8 cellular contexts compared by ENCODE assay signal in the genomic region with DNA sequence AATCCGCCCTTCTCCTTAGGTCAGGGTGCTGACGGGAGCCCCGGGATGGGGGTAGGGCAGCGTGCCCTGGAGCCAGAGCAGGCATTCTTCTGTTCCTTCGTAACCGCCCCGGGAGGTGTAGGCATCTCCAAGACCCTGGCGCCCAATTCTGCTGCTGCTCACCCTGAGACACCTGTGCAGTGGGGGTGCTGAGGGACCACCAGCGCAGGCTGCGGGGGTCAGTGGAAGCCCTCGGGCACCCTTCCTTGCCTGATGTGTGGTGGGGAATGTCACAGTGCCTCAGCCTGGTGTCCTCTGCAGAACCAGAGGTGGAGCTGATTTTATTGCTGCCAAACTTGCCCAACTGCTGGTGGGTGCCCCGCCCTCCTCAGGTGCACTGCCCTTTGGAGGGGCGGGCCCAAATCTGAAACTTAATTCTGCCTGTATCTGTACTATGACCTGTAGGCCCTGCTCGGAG. TPM values are rescaled to one million over a fixed set of nuclear protein-coding genes. Genes with fewer than 3 reads are reported as not detected.
DNase-seq lines count a peak whose midpoint lies in the region; ATAC-seq and TF ChIP-seq lines count a peak whose summit lies in the region.

No MANE protein-coding gene starts in this region.

- H3K4me1 ChIP-seq in CD4-positive, CD25-positive, alpha-beta regulatory T cell (ENCODE audit: control insufficient read depth, insufficient read depth, low read length, poor library complexity, severe bottlenecking): peaks cover 100% of the 10 kb centered on the region
- H3K4me1 ChIP-seq in IMR-90 (ENCODE audit: control insufficient read depth, insufficient read depth, low read length): peaks cover 24% of the 10 kb centered on the region
- peaks cover 72 to 80% of the 10 kb centered on the region in 2 donors for H3K4me1 ChIP-seq in mucosa of rectum (ENCODE audit: control insufficient read depth in 2 of 2, insufficient read depth in 2 of 2, low read length in 2 of 2)
- peaks cover 21% of the 10 kb centered on the region for H3K4me1 ChIP-seq in prostate gland (replicated peaks)

- peaks cover 12 to 94% (median 56%) of the 10 kb centered on the region in 4 donors for H3K4me1 Mint-ChIP-seq in CD4-positive, CD25-positive, alpha-beta regulatory T cell

- no peak overlapping the region; a peak in 1 of 4 replicates for H4K8ac ChIP-seq in IMR-90 (ENCODE audit: low read depth in 2 of 2, low read length in 2 of 2)

- DNase-seq in CD4-positive, CD25-positive, alpha-beta regulatory T cell: peak in 1 of 3 donors; percentile 79
- DNase-seq in IMR-90 (no peak), COLO668 (lab: John Stamatoyannopoulos, UW; ENCODE audit: unreplicated experiment) (no peak), prostate gland (ENCODE audit: low spot score) (no peak), NCI-H1694 treated with DMSO at 0.1 percent for 48 hours (lab: John Stamatoyannopoulos, UW) (no peak), NCI-H2171 treated with DMSO at 0.1 percent for 48 hours (lab: John Stamatoyannopoulos, UW) (no peak)

- no peak overlapping the region for H4K5ac ChIP-seq in IMR-90 (ENCODE audit: low read depth, low read length)

- dilution Hi-C loops in IMR-90 (cut with HindIII; ENCODE audit: low sequenced_read_pairs, unreplicated experiment): no loop called here

- H2AK5ac ChIP-seq in IMR-90 (ENCODE audit: low read depth, low read length): no peak overlapping the region

- no peaks in the 10 kb centered on the region for H3K9me3 Mint-ChIP-seq in CD4-positive, CD25-positive, alpha-beta regulatory T cell

- H3K4ac ChIP-seq in IMR-90 (ENCODE audit: low read depth, low read length): no peak overlapping the region

- H4K91ac ChIP-seq in IMR-90 (ENCODE audit: insufficient read depth, low read depth, low read length): no peak overlapping the region

- H4K20me1 ChIP-seq in IMR-90 (ENCODE audit: insufficient read depth, low read length): peaks cover 89% of the 10 kb centered on the region

- peaks cover 19 to 89% of the 10 kb centered on the region in 2 experiments for H3K79me1 ChIP-seq in IMR-90 (ENCODE audit: low read depth in 1 of 2, low read length in 2 of 2)

- POLR2A ChIA-PET in IMR-90 (lab: Charles Lee; ENCODE audit: unreplicated experiment): no interaction called here

- H3K36me3 ChIP-seq in CD4-positive, CD25-positive, alpha-beta regulatory T cell (ENCODE audit: control insufficient read depth, insufficient read depth, low read length): no peaks in the 10 kb centered on the region
- H3K36me3 ChIP-seq in IMR-90 (ENCODE audit: control insufficient read depth, insufficient read depth, low read length) (peaks cover 2% of the 10 kb centered on the region; the same call in 1 of the 2 replicates), mucosa of rectum (ENCODE audit: control insufficient read depth in 2 of 2, insufficient read depth in 2 of 2, low read length in 2 of 2) (peaks cover 7 to 14% of the 10 kb centered on the region in 2 donors), prostate gland (no peaks in the 10 kb centered on the region)

- ATAC-seq in CD4-positive, CD25-positive, alpha-beta regulatory T cell (ENCODE audit: low read depth in 2 of 2): no peak
- ATAC-seq in IMR-90 (ENCODE audit: low read depth): no peak

- TF ChIP-seq RAD21 in IMR-90 (IDR thresholded peaks at IDR 0.05; ENCODE audit: low read length): no peak

- TF ChIP-seq CTCF in IMR-90 (conservative IDR thresholded peaks at IDR 0.05; ENCODE audit: low read depth, low read length) (no peak), prostate gland (IDR thresholded peaks at IDR 0.05) (no peak)

- CTCF ChIA-PET in IMR-90 (lab: Yijun Ruan, JAX): interaction anchor here (0.7 kb wide), 1 partner anchor 289 kb away, joined by 3 read pairs; no protein-coding TSS in a partner anchor

- H3K27me3 Mint-ChIP-seq in CD4-positive, CD25-positive, alpha-beta regulatory T cell: peaks cover 9% of the 10 kb centered on the region

- in situ Hi-C loops in IMR-90 (cut with MboI; ENCODE audit: low sequenced_read_pairs): no loop called here

- TF ChIP-seq POLR2A in IMR-90 (IDR thresholded peaks at IDR 0.05; ENCODE audit: low read depth, low read length): no peak
- no peak for TF ChIP-seq POLR2A in prostate gland (IDR thresholded peaks at IDR 0.05)

- no peaks in the 10 kb centered on the region for H3K9me3 ChIP-seq in CD4-positive, CD25-positive, alpha-beta regulatory T cell (ENCODE audit: control insufficient read depth in 2 of 2, low read length in 2 of 2)
- H3K9me3 ChIP-seq in IMR-90 (ENCODE audit: control insufficient read depth, insufficient read depth, low read length) (no peaks in the 10 kb centered on the region), mucosa of rectum (ENCODE audit: control insufficient read depth in 2 of 2, low read length in 2 of 2) (no peaks in the 10 kb centered on the region), prostate gland (no peaks in the 10 kb centered on the region)

- no TSS peak for BruUV-seq in IMR-90 (replicated peaks; lab: Mats Ljungman, UMichigan)

- H3K56ac ChIP-seq in IMR-90 (ENCODE audit: extremely low read depth, insufficient read depth, low read length): no peak overlapping the region

- H3K14ac ChIP-seq in IMR-90 (replicated peaks; ENCODE audit: low read depth, low read length): no peak overlapping the region

- H3K4me3 ChIP-seq in CD4-positive, CD25-positive, alpha-beta regulatory T cell (ENCODE audit: low read depth, low read length): peak overlapping the region; percentile 85
- H3K4me3 ChIP-seq in IMR-90 (ENCODE audit: insufficient read depth, low read depth, low read length) (no peak overlapping the region), mucosa of rectum (ENCODE audit: low read length in 2 of 2) (peak overlapping the region; percentile 49 to 60), prostate gland (no peak overlapping the region)

- H3K27ac ChIP-seq in CD4-positive, CD25-positive, alpha-beta regulatory T cell (ENCODE audit: insufficient read depth, low read length, poor library complexity, severe bottlenecking): peak overlapping the region; percentile 95
- H3K27ac ChIP-seq in IMR-90 (ENCODE audit: insufficient read depth, low read length) (no peak overlapping the region), adipose tissue (ENCODE audit: low read depth, low read length) (peak overlapping the region; percentile 12), mucosa of rectum (ENCODE audit: low read depth in 2 of 2, low read length in 2 of 2) (peak overlapping the region; percentile 79 to 86), prostate gland (peak overlapping the region in 1 of 2 donors; percentile 38)

- no peak overlapping the region for H2BK20ac ChIP-seq in IMR-90 (ENCODE audit: low read depth, low read length)

- peak overlapping the region; percentile 89 to 98 (median 94) for H3K4me3 Mint-ChIP-seq in CD4-positive, CD25-positive, alpha-beta regulatory T cell

- WGBS in IMR-90 (ENCODE audit: extremely low coverage in 2 of 2, insufficient read length in 1 of 2), 2 experiments: 84% methylated on average over 7 of the region's 14 CpGs; no CpG with 5 or more reads in 1 of the 2 experiments
- WGBS in adipose tissue, 3 donors: 44 to 54% (median 46%) methylated on average over 14 of the region's 14 CpGs
- WGBS in prostate gland: 45% methylated on average over 13 of the region's 14 CpGs

- no peak overlapping the region for H2BK5ac ChIP-seq in IMR-90 (ENCODE audit: low read depth, low read length, poor library complexity, severe bottlenecking)

- peaks cover 45% of the 10 kb centered on the region for H3K9me1 ChIP-seq in IMR-90 (ENCODE audit: insufficient read depth, low read length)

- H3K9ac ChIP-seq in IMR-90 (ENCODE audit: low read depth, low read length): no peak overlapping the region
- H3K9ac ChIP-seq in mucosa of rectum (ENCODE audit: low read depth in 1 of 2, low read length in 2 of 2): peak overlapping the region; percentile 63 to 76

- H2BK120ac ChIP-seq in IMR-90 (ENCODE audit: low read depth, low read length): no peak overlapping the region

- H3K4me2 ChIP-seq in IMR-90 (ENCODE audit: low read depth, low read length): no peak overlapping the region

- no peaks in the 10 kb centered on the region for H3K27me3 ChIP-seq in CD4-positive, CD25-positive, alpha-beta regulatory T cell (ENCODE audit: control insufficient read depth, insufficient read depth, low read length)
- H3K27me3 ChIP-seq in IMR-90 (ENCODE audit: control insufficient read depth, insufficient read depth, low read length) (no peaks in the 10 kb centered on the region), mucosa of rectum (ENCODE audit: control insufficient read depth in 2 of 2, insufficient read depth in 2 of 2, low read length in 2 of 2) (no peaks in the 10 kb centered on the region), prostate gland (replicated peaks; ENCODE audit: insufficient read depth) (no peaks in the 10 kb centered on the region)

- intact Hi-C loops in IMR-90 (cut with micrococcal nuclease): no loop called here
- intact Hi-C loops in prostate gland (cut with DNase I): no loop called here

- H3K27ac Mint-ChIP-seq in CD4-positive, CD25-positive, alpha-beta regulatory T cell: peak overlapping the region; percentile 97 to 100 (median 99)

- peak overlapping the region; percentile 41; the same call in 1 of the 2 replicates for H3K23ac ChIP-seq in IMR-90 (ENCODE audit: low read depth, low read length)

- H2BK15ac ChIP-seq in IMR-90 (ENCODE audit: low read depth, low read length): no peak overlapping the region

- H3K18ac ChIP-seq in IMR-90 (ENCODE audit: low read depth, low read length): no peak overlapping the region

- no peak overlapping the region for H2AFZ ChIP-seq in IMR-90 (replicated peaks; ENCODE audit: low read length, poor library complexity)

- H3K36me3 Mint-ChIP-seq in CD4-positive, CD25-positive, alpha-beta regulatory T cell: peaks cover 20% of the 10 kb centered on the region

- no peak overlapping the region for H2AK9ac ChIP-seq in IMR-90 (replicated peaks; ENCODE audit: low read depth, low read length, poor library complexity)

RNA-seq across cellular contexts. Expression of a gene that starts 7.3 kb away (rescaled TPM):
- total RNA-seq in CD4-positive, CD25-positive, alpha-beta regulatory T cell: 257 TPM
- polyA plus RNA-seq in CD4-positive, CD25-positive, alpha-beta regulatory T cell: 100 to 1,000 TPM; 131 to 151 (median 141) TPM
- total RNA-seq in IMR-90 (2012; rRNA removed): 10.8 and 13.6 TPM in 2 replicates
- 42.5 and 54.0 TPM in 2 replicates for polyA plus RNA-seq in IMR-90 (2012; rRNA removed)
- 33.3 and 58.6 TPM in 2 replicates for polyA plus RNA-seq in IMR-90 (2012; cell fraction: cytosol; rRNA removed)
- polyA plus RNA-seq in IMR-90 (2012; cell fraction: nucleus; rRNA removed; ENCODE audit: low replicate concordance): 97.3 and 182 TPM in 2 replicates
- 10 to 100 TPM; 13.2 to 33.6 (median 31.7) TPM for polyA plus RNA-seq in adipose tissue
- 10 to 100 TPM; 45.3 to 57.0 TPM for total RNA-seq in prostate gland

RNA-seq across cellular contexts. Expression of a gene that starts 23.4 kb away (rescaled TPM):
- total RNA-seq in CD4-positive, CD25-positive, alpha-beta regulatory T cell: not detected
- polyA plus RNA-seq in CD4-positive, CD25-positive, alpha-beta regulatory T cell: not detected
- not detected in 2 replicates for total RNA-seq in IMR-90 (2012; rRNA removed)
- not detected in 2 replicates for polyA plus RNA-seq in IMR-90 (2012; rRNA removed)
- polyA plus RNA-seq in IMR-90 (2012; cell fraction: cytosol; rRNA removed): not detected in 2 replicates
- polyA plus RNA-seq in IMR-90 (2012; cell fraction: nucleus; rRNA removed; ENCODE audit: low replicate concordance): 0.09 and 0.30 TPM in 2 replicates
- polyA plus RNA-seq in adipose tissue: under 1 TPM in 1 of 3 donors, not detected in 2; 0.01 TPM
- total RNA-seq in prostate gland: 100 to 1,000 TPM; 219 to 229 TPM

RNA-seq across cellular contexts. Expression of a gene that starts 37.2 kb away (rescaled TPM):
- 0.35 TPM for total RNA-seq in CD4-positive, CD25-positive, alpha-beta regulatory T cell
- polyA plus RNA-seq in CD4-positive, CD25-positive, alpha-beta regulatory T cell: not detected
- not detected in 2 replicates for total RNA-seq in IMR-90 (2012; rRNA removed)
- polyA plus RNA-seq in IMR-90 (2012; rRNA removed): not detected in 2 replicates
- not detected in 2 replicates for polyA plus RNA-seq in IMR-90 (2012; cell fraction: cytosol; rRNA removed)
- polyA plus RNA-seq in IMR-90 (2012; cell fraction: nucleus; rRNA removed; ENCODE audit: low replicate concordance): 0.12 and 0.24 TPM in 2 replicates
- not detected for polyA plus RNA-seq in adipose tissue
- 10 to 100 TPM; 40.5 to 59.8 TPM for total RNA-seq in prostate gland

RNA-seq across cellular contexts. Expression of a gene that starts 40.6 kb away (rescaled TPM):
- total RNA-seq in CD4-positive, CD25-positive, alpha-beta regulatory T cell: not detected
- polyA plus RNA-seq in CD4-positive, CD25-positive, alpha-beta regulatory T cell: not detected
- total RNA-seq in IMR-90 (2012; rRNA removed): not detected in 2 replicates
- not detected in 2 replicates for polyA plus RNA-seq in IMR-90 (2012; rRNA removed)
- not detected in 2 replicates for polyA plus RNA-seq in IMR-90 (2012; cell fraction: cytosol; rRNA removed)
- polyA plus RNA-seq in IMR-90 (2012; cell fraction: nucleus; rRNA removed; ENCODE audit: low replicate concordance): not detected in 2 replicates
- polyA plus RNA-seq in adipose tissue: under 1 TPM in 2 of 3 donors, not detected in 1; 0.07 to 0.27 TPM
- under 1 TPM in 1 of 2 donors, not detected in 1; 0.46 TPM for total RNA-seq in prostate gland

RNA-seq across cellular contexts. Expression of a gene that starts 53.8 kb away (rescaled TPM):
- total RNA-seq in CD4-positive, CD25-positive, alpha-beta regulatory T cell: 54.4 TPM
- polyA plus RNA-seq in CD4-positive, CD25-positive, alpha-beta regulatory T cell: 10 to 100 TPM; 22.5 to 38.1 (median 34.7) TPM
- total RNA-seq in IMR-90 (2012; rRNA removed): 8.6 and 11.8 TPM in 2 replicates
- 22.7 and 24.7 TPM in 2 replicates for polyA plus RNA-seq in IMR-90 (2012; rRNA removed)
- 10.2 and 12.4 TPM in 2 replicates for polyA plus RNA-seq in IMR-90 (2012; cell fraction: cytosol; rRNA removed)
- polyA plus RNA-seq in IMR-90 (2012; cell fraction: nucleus; rRNA removed; ENCODE audit: low replicate concordance): 160 and 201 TPM in 2 replicates
- 10 to 100 TPM; 18.1 to 24.7 (median 22.6) TPM for polyA plus RNA-seq in adipose tissue
- 10 to 100 TPM; 44.6 to 98.5 TPM for total RNA-seq in prostate gland

Comparison
In these comparisons a context has a peak if more than half of its experiments do, and no peak if none do; other contexts are left out.
1. H3K4me3 ChIP-seq: peak in CD4-positive, CD25-positive, alpha-beta regulatory T cell (single experiment) and mucosa of rectum (2 of 2); none in IMR-90 (single experiment) and prostate gland (0 of 2).
2. RNA of a gene that starts 23.4 kb away (total RNA-seq): 219 to 229 TPM in prostate gland; not detected in CD4-positive, CD25-positive, alpha-beta regulatory T cell (single experiment) and not detected in IMR-90; every median in the first group is over 100 times any median in the second.
3. RNA of a gene that starts 37.2 kb away (total RNA-seq): 40.5 to 59.8 TPM in prostate gland; 0.35 TPM in CD4-positive, CD25-positive, alpha-beta regulatory T cell (single experiment) and not detected in IMR-90; every median in the first group is over 10 times any median in the second.